Comparison of ENCODE assay signal across 1 cellular context in genomic region chr5:136198453-136198852, GRCh38.
TF ChIP-seq lines count a peak whose summit lies in the region.

No MANE protein-coding gene starts in this region.

TF ChIP-seq in SK-N-SH, 30 proteins besides CTCF, POLR2A, EP300 and RAD21 (continued from another document):
- TF ChIP-seq MAX (IDR thresholded peaks at IDR 0.05; ENCODE audit: low read depth): no peak
- no peak for TF ChIP-seq CHD2 (IDR thresholded peaks at IDR 0.05; ENCODE audit: low read length, partially characterized antibody)
- no peak for TF ChIP-seq NRF1 (IDR thresholded peaks at IDR 0.05; ENCODE audit: low read depth, low read length)
- TF ChIP-seq NFIC (IDR thresholded peaks at IDR 0.05; ENCODE audit: borderline replicate concordance): no peak
- TF ChIP-seq ZBTB33 (IDR thresholded peaks at IDR 0.05; ENCODE audit: borderline replicate concordance, low read depth): no peak
- no peak for TF ChIP-seq RFX5 (IDR thresholded peaks at IDR 0.05; ENCODE audit: low read length)
- TF ChIP-seq TEAD4 (IDR thresholded peaks at IDR 0.05; ENCODE audit: borderline replicate concordance, insufficient read depth): no peak
- no peak for TF ChIP-seq EZH2phosphoT487 (IDR thresholded peaks at IDR 0.05; ENCODE audit: borderline replicate concordance, low read depth)
- no peak for TF ChIP-seq MEF2A (IDR thresholded peaks at IDR 0.05; ENCODE audit: borderline replicate concordance, low read depth)
- TF ChIP-seq TAF1 (IDR thresholded peaks at IDR 0.05; ENCODE audit: borderline replicate concordance, low read depth, low read length): no peak
